ENCODE assay signal across 8 cellular contexts in genomic region chr1:244836135-244836521, GRCh38. TPM values are rescaled to one million over a fixed set of nuclear protein-coding genes. Genes with fewer than 3 reads are reported as not detected.
DNase-seq lines count a peak whose midpoint lies in the region; ATAC-seq and TF ChIP-seq lines count a peak whose summit lies in the region.

No MANE protein-coding gene starts in this region.

- H3K9me3 ChIP-seq in esophagus muscularis mucosa = no peaks in the 10 kb centered on the region

- H3K4me3 Mint-ChIP-seq in T-cell (peak overlapping the region; percentile 86 to 95 (median 86)), nephron progenitor cell (peak overlapping the region; percentile 97)

- no peak for TF ChIP-seq POLR2A in esophagus muscularis mucosa (IDR thresholded peaks at IDR 0.05; ENCODE audit: low read depth)

- TF ChIP-seq EP300 in esophagus muscularis mucosa (IDR thresholded peaks at IDR 0.05) = no peak

- TF ChIP-seq CTCF in esophagus muscularis mucosa (IDR thresholded peaks at IDR 0.05) (no peak), nephron progenitor cell (IDR thresholded peaks at IDR 0.05) (no peak)

- H3K27ac ChIP-seq in esophagus muscularis mucosa (replicated peaks in 1 of 4) = peak overlapping the region; percentile 99 to 100 (median 100)

- peaks cover 53 to 65% (median 58%) of the 10 kb centered on the region in 3 donors for H3K4me1 Mint-ChIP-seq in T-cell
- peaks cover 44% of the 10 kb centered on the region for H3K4me1 Mint-ChIP-seq in nephron progenitor cell

- peaks cover 0 to 11% (median 2%) of the 10 kb centered on the region in 4 donors for H3K36me3 ChIP-seq in esophagus muscularis mucosa

- ATAC-seq in T-cell (replicated peaks in 1 of 4) = no peak
- no peak for ATAC-seq in HG03280 (IDR thresholded peaks at IDR 0.05; ENCODE audit: unreplicated experiment)
- ATAC-seq in HG03442 (IDR thresholded peaks at IDR 0.05; ENCODE audit: unreplicated experiment) = no peak

- H3K4me3 ChIP-seq in esophagus muscularis mucosa = peak overlapping the region; percentile 75 to 86 (median 85)

- H3K27me3 Mint-ChIP-seq in T-cell (no peaks in the 10 kb centered on the region), nephron progenitor cell (ENCODE audit: low read depth, poor library complexity) (no peaks in the 10 kb centered on the region)

- peak overlapping the region; percentile 90 to 98 for H3K27ac Mint-ChIP-seq in T-cell
- peak overlapping the region; percentile 96 for H3K27ac Mint-ChIP-seq in nephron progenitor cell

- POLR2A ChIA-PET in T-cell (lab: Charles Lee) = interaction anchor here (0.6 to 4.9 kb wide), 18 partner anchors 9 to 184 kb away, joined by 3 to 109 read pairs (median 5); partner anchors contain the start of gene HNRNPU (in 2 of the 2)

- H3K36me3 Mint-ChIP-seq in T-cell (peaks cover 34% of the 10 kb centered on the region), nephron progenitor cell (ENCODE audit: low read depth) (peaks cover 38% of the 10 kb centered on the region)

- intact Hi-C loops in esophagus muscularis mucosa (cut with DNase I) = loop anchor here (10.0 kb wide), 1 partner anchor 381 kb away; the partner anchor contains the start of gene ADSS2
- intact Hi-C loops in posterior vena cava (cut with DNase I) = loop anchor here in 1 of 2 donors (10.0 kb wide), 1 partner anchor 139 kb away; no protein-coding TSS in a partner anchor

- CTCF ChIA-PET in T-cell (lab: Charles Lee) = interaction anchor here (0.5 to 3.1 kb wide), 16 partner anchors 12 to 206 kb away, joined by 3 to 19 read pairs (median 4); partner anchors contain the start of gene HNRNPU (in 1 of the 2)

- DNase-seq in DMS114 treated with DMSO at 0.1 percent for 48 hours (lab: John Stamatoyannopoulos, UW; ENCODE audit: unreplicated experiment) (peak; percentile 28), HS-27A (ENCODE audit: low read depth) (peak; percentile 24), T-cell (no peak), esophagus muscularis mucosa (ENCODE audit: extremely low spot score) (no peak), nephron progenitor cell (no peak), posterior vena cava (ENCODE audit: low spot score) (no peak)

- H3K27me3 ChIP-seq in esophagus muscularis mucosa = no peaks in the 10 kb centered on the region

- peaks cover 34 to 58% (median 57%) of the 10 kb centered on the region in 4 donors for H3K4me1 ChIP-seq in esophagus muscularis mucosa

- H3K9me3 Mint-ChIP-seq in T-cell (peaks cover 0 to 4% (median 0%) of the 10 kb centered on the region in 3 donors), nephron progenitor cell (no peaks in the 10 kb centered on the region)

- under 1% methylated on average over 7 of the region's 7 CpGs for WGBS in esophagus muscularis mucosa

RNA-seq across cellular contexts. Expression of gene COX20, which starts 0.7 kb away (rescaled TPM):
- total RNA-seq in T-cell = 10 to 100 TPM; 17.0 to 32.0 (median 27.5) TPM
- total RNA-seq in esophagus muscularis mucosa = 100 to 1,000 TPM in 2 of 4 donors, 10 to 100 TPM in 2; 74.8 to 125 (median 101) TPM
- total RNA-seq in posterior vena cava = 10 to 100 TPM; 42.1 to 47.6 TPM

RNA-seq across cellular contexts. Expression of gene HNRNPU, which starts 28.2 kb away (rescaled TPM):
- total RNA-seq in T-cell (100 to 1,000 TPM; 302 to 498 (median 321) TPM), esophagus muscularis mucosa (100 to 1,000 TPM; 255 to 306 (median 279) TPM), posterior vena cava (100 to 1,000 TPM; 186 to 214 TPM)

Comparison
In these comparisons a context has a peak if more than half of its experiments do, and no peak if none do; other contexts are left out.
1. DNase-seq: peak in DMS114 treated with DMSO at 0.1 percent for 48 hours (single experiment) and HS-27A (single experiment); none in T-cell (0 of 34), esophagus muscularis mucosa (single experiment), nephron progenitor cell (single experiment) and posterior vena cava (single experiment).